ENCODE assay signal across 16 cellular contexts in the genomic region with DNA sequence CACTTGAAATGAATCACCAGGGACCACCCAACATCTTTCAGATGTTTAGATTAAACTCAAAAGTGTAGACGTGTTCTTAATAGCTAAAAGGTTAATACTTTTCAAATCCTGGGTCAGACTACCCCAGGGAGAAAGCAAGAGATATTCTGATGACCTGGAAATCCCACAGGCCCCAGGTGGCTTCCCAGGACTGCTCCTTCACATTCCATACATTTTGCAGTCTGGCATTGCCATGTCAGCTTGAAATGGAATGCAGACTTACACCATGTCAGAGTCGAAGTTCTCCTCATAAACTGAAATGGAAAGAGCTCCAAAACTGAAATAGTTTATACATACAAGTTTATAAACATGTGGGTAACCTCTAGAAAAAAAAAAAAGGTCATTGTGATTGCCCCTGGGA.
"Had no signal": no experiment of that assay in that cellular context is flagged by ENCODE, and none has a peak within 500 bp of the region (broad histone marks: within the 10 kb centered on the region; RNA-seq: fewer than 3 reads in every experiment).

No MANE protein-coding gene starts in this region.

- H3K4me1 ChIP-seq: gastroesophageal sphincter, left ventricle myocardium inferior, psoas muscle, stomach had no signal

- H3K9me3 ChIP-seq: gastroesophageal sphincter, left ventricle myocardium inferior, psoas muscle, stomach had no signal

- H3K79me2 ChIP-seq: hepatocyte had no signal

- H3K27ac ChIP-seq: dorsolateral prefrontal cortex, gastroesophageal sphincter, hepatocyte, left ventricle myocardium inferior, psoas muscle, stomach had no signal

- H2AFZ ChIP-seq: hepatocyte had no signal

- H3K36me3 ChIP-seq: gastroesophageal sphincter, left ventricle myocardium inferior, stomach had no signal

- FAIRE-seq: endometrium, kidney had no signal

- H3K4me2 ChIP-seq: hepatocyte had no signal

- DNase-seq: activated CD4-positive, alpha-beta T cell treated with anti-CD3 and anti-CD28 coated beads, Interleukin-2, amount 10 ng/mL, durations not matched to agents 7 days and 5 days; activated CD8-positive, alpha-beta memory T cell treated with anti-CD3 and anti-CD28 coated beads for 24 hours; activated naive CD8-positive, alpha-beta T cell treated with anti-CD3 and anti-CD28 coated beads for 36 hours; cerebellar nuclear complex; dorsolateral prefrontal cortex; kidney; left ventricle myocardium inferior; psoas muscle; stimulated activated CD4-positive, alpha-beta T cell treated with anti-CD3 and anti-CD28 coated beads, Interleukin-2, amount 100 ng/mL, for 24 hours; stomach; SW 1271 had no signal

- H3K36me3 Mint-ChIP-seq: activated naive CD8-positive, alpha-beta T cell treated with anti-CD3 and anti-CD28 coated beads for 36 hours; natural killer cell treated with Interleukin-12 subunit alpha and Interleukin-12 subunit beta and Interleukin-15 and Interleukin-18, amount 100 ng/mL, for 72 hours had no signal

- H3K4me3 Mint-ChIP-seq: activated CD4-positive, alpha-beta T cell treated with anti-CD3 and anti-CD28 coated beads, Interleukin-2, amount 10 ng/mL, durations not matched to agents 7 days and 5 days; activated naive CD8-positive, alpha-beta T cell treated with anti-CD3 and anti-CD28 coated beads for 36 hours; natural killer cell treated with Interleukin-12 subunit alpha and Interleukin-12 subunit beta and Interleukin-15 and Interleukin-18, amount 100 ng/mL, for 72 hours had no signal

- H3K4me3 ChIP-seq: dorsolateral prefrontal cortex, gastroesophageal sphincter, hepatocyte, left ventricle myocardium inferior, psoas muscle, stomach had no signal

- H3K27me3 Mint-ChIP-seq: activated CD4-positive, alpha-beta T cell treated with anti-CD3 and anti-CD28 coated beads, Interleukin-2, amount 10 ng/mL, durations not matched to agents 7 days and 5 days; activated naive CD8-positive, alpha-beta T cell treated with anti-CD3 and anti-CD28 coated beads for 36 hours; natural killer cell treated with Interleukin-12 subunit alpha and Interleukin-12 subunit beta and Interleukin-15 and Interleukin-18, amount 100 ng/mL, for 72 hours had no signal

- H3K27me3 ChIP-seq: dorsolateral prefrontal cortex, gastroesophageal sphincter, hepatocyte, stomach had no signal

- H3K27ac Mint-ChIP-seq: activated CD4-positive, alpha-beta T cell treated with anti-CD3 and anti-CD28 coated beads, Interleukin-2, amount 10 ng/mL, durations not matched to agents 7 days and 5 days; activated naive CD8-positive, alpha-beta T cell treated with anti-CD3 and anti-CD28 coated beads for 36 hours; natural killer cell treated with Interleukin-12 subunit alpha and Interleukin-12 subunit beta and Interleukin-15 and Interleukin-18, amount 100 ng/mL, for 72 hours had no signal

- ATAC-seq: gastroesophageal sphincter; natural killer cell treated with Interleukin-12 subunit alpha and Interleukin-12 subunit beta and Interleukin-15 and Interleukin-18, amount 100 ng/mL, for 72 hours; psoas muscle; sciatic nerve had no signal

- H3K4me1 Mint-ChIP-seq: activated CD4-positive, alpha-beta T cell treated with anti-CD3 and anti-CD28 coated beads, Interleukin-2, amount 10 ng/mL, durations not matched to agents 7 days and 5 days; activated naive CD8-positive, alpha-beta T cell treated with anti-CD3 and anti-CD28 coated beads for 36 hours had no signal
